21 cellular contexts compared by ENCODE assay signal in the genomic region with DNA sequence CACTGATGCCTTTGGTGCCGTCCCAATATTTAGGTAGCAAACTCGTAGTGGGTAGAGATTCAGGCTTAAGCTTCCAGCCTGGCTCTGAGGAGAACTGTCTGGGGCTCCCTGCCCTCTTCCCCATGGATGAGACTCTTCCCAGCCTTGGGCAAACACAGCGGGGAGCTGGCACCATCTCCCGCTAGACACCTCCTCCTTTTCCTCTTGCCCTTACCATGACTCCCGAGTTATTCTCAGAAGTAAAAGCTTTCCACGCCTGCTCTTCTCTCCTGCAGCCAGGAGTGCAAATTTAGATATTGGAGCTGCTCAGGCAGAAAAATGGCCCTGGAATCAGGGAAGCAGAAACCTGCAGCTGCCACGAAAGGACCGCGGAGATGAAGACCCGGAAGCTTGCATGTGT.
"Had no signal": no experiment of that assay in that cellular context is flagged by ENCODE, and none has a peak within 500 bp of the region (broad histone marks: within the 10 kb centered on the region; RNA-seq: fewer than 3 reads in every experiment).

No MANE protein-coding gene starts in this region.

- H3K4me3 ChIP-seq: heart right ventricle, lower lobe of right lung, tibial nerve had no signal

- H3K4me1 Mint-ChIP-seq: activated CD4-positive, alpha-beta memory T cell treated with anti-CD3 and anti-CD28 coated beads, Interleukin-2, amount 10 ng/mL, durations not matched to agents 7 days and 5 days; activated CD4-positive, alpha-beta T cell treated with anti-CD3 and anti-CD28 coated beads, Interleukin-2, amount 10 ng/mL, durations not matched to agents 24 days and 14 days; activated naive CD8-positive, alpha-beta T cell treated with anti-CD3 and anti-CD28 coated beads, Interleukin-2, amount 50 U/mL, for 24 hours; naive thymus-derived CD4-positive, alpha-beta T cell; neural crest cell; stimulated activated effector memory CD8-positive, alpha-beta T cell treated with anti-CD3 and anti-CD28 coated beads, Interleukin-12 subunit alpha, Interleukin-12 subunit beta, amount 100 ng/mL, for 72 hours; stimulated activated naive CD8-positive, alpha-beta T cell treated with anti-CD3 and anti-CD28 coated beads, Interleukin-15, amount 100 ng/mL, for 72 hours had no signal

- H3K9me3 ChIP-seq: heart right ventricle, lower lobe of right lung, tibial nerve had no signal

- H3K9me3 Mint-ChIP-seq: activated CD4-positive, alpha-beta memory T cell treated with anti-CD3 and anti-CD28 coated beads, Interleukin-2, amount 10 ng/mL, durations not matched to agents 7 days and 5 days; activated naive CD8-positive, alpha-beta T cell treated with anti-CD3 and anti-CD28 coated beads, Interleukin-2, amount 50 U/mL, for 24 hours; neural crest cell; stimulated activated naive CD8-positive, alpha-beta T cell treated with anti-CD3 and anti-CD28 coated beads, Interleukin-15, amount 100 ng/mL, for 72 hours had no signal

- H3K4me1 ChIP-seq: heart right ventricle, lower lobe of right lung, tibial nerve had no signal

- H3K27me3 ChIP-seq: tibial nerve had no signal

- H3K27ac ChIP-seq: heart right ventricle, lower lobe of right lung, tibial nerve, VCaP had no signal

- H3K36me3 ChIP-seq: heart right ventricle, lower lobe of right lung, tibial nerve had no signal

- H3K27ac Mint-ChIP-seq: activated CD4-positive, alpha-beta memory T cell treated with anti-CD3 and anti-CD28 coated beads, Interleukin-2, amount 10 ng/mL, durations not matched to agents 7 days and 5 days; activated CD4-positive, alpha-beta T cell treated with anti-CD3 and anti-CD28 coated beads, Interleukin-2, amount 10 ng/mL, durations not matched to agents 24 days and 14 days; activated naive CD8-positive, alpha-beta T cell treated with anti-CD3 and anti-CD28 coated beads, Interleukin-2, amount 50 U/mL, for 24 hours; activated T-helper 1 cell treated with anti-CD3 and anti-CD28 coated beads, Interleukin-12 subunit alpha, Interleukin-12 subunit beta, Interleukin-2, Interleukin-4 antibody, amounts not matched to agents 30 ng/mL and 10 ng/mL and 1 ng/mL, durations not matched to agents 14 hours and 24 hours and 36 hours; naive thymus-derived CD4-positive, alpha-beta T cell; stimulated activated effector memory CD8-positive, alpha-beta T cell treated with anti-CD3 and anti-CD28 coated beads, Interleukin-12 subunit alpha, Interleukin-12 subunit beta, amount 100 ng/mL, for 72 hours; stimulated activated naive CD8-positive, alpha-beta T cell treated with anti-CD3 and anti-CD28 coated beads, Interleukin-15, amount 100 ng/mL, for 72 hours had no signal

- H3K36me3 Mint-ChIP-seq: naive thymus-derived CD4-positive, alpha-beta T cell; stimulated activated effector memory CD8-positive, alpha-beta T cell treated with anti-CD3 and anti-CD28 coated beads, Interleukin-12 subunit alpha, Interleukin-12 subunit beta, amount 100 ng/mL, for 72 hours had no signal

- ATAC-seq: activated CD4-positive, CD25-positive, alpha-beta regulatory T cell treated with anti-CD3 and anti-CD28 coated beads, Interleukin-2, amount 50 U/mL, for 24 hours; activated naive CD8-positive, alpha-beta T cell treated with anti-CD3 and anti-CD28 coated beads, Interleukin-2, amount 50 U/mL, for 24 hours; heart right ventricle; left colon; lower lobe of right lung; naive thymus-derived CD4-positive, alpha-beta T cell; sciatic nerve; stimulated activated effector memory CD8-positive, alpha-beta T cell treated with anti-CD3 and anti-CD28 coated beads, Interleukin-12 subunit alpha, Interleukin-12 subunit beta, amount 100 ng/mL, for 72 hours; stimulated activated naive CD8-positive, alpha-beta T cell treated with anti-CD3 and anti-CD28 coated beads, Interleukin-15, amount 100 ng/mL, for 72 hours had no signal

- DNase-seq: activated CD4-positive, alpha-beta memory T cell treated with anti-CD3 and anti-CD28 coated beads, Interleukin-2, amount 10 ng/mL, durations not matched to agents 7 days and 5 days; activated CD4-positive, alpha-beta T cell treated with anti-CD3 and anti-CD28 coated beads, Interleukin-2, amount 10 ng/mL, durations not matched to agents 24 days and 14 days; activated gamma-delta T cell; activated naive CD4-positive, alpha-beta T cell treated with anti-CD3 and anti-CD28 coated beads, Interleukin-2, amount 50 U/mL, for 16 hours; activated naive CD8-positive, alpha-beta T cell treated with anti-CD3 and anti-CD28 coated beads, Interleukin-2, amount 50 U/mL, for 24 hours; activated T-cell treated with anti-CD3 and anti-CD28 coated beads for 4 hours; heart right ventricle; left colon; lower lobe of right lung; naive thymus-derived CD4-positive, alpha-beta T cell; occipital lobe; small intestine; stimulated activated CD4-positive, alpha-beta T cell treated with anti-CD3 and anti-CD28 coated beads, Interleukin-2, amount 100 ng/mL, for 24 hours; stimulated activated naive CD8-positive, alpha-beta T cell treated with anti-CD3 and anti-CD28 coated beads, Interleukin-15, amount 100 ng/mL, for 72 hours had no signal

- H3K4me3 Mint-ChIP-seq: activated CD4-positive, alpha-beta memory T cell treated with anti-CD3 and anti-CD28 coated beads, Interleukin-2, amount 10 ng/mL, durations not matched to agents 7 days and 5 days; activated CD4-positive, alpha-beta T cell treated with anti-CD3 and anti-CD28 coated beads, Interleukin-2, amount 10 ng/mL, durations not matched to agents 24 days and 14 days; activated naive CD8-positive, alpha-beta T cell treated with anti-CD3 and anti-CD28 coated beads, Interleukin-2, amount 50 U/mL, for 24 hours; activated T-helper 1 cell treated with anti-CD3 and anti-CD28 coated beads, Interleukin-12 subunit alpha, Interleukin-12 subunit beta, Interleukin-2, Interleukin-4 antibody, amounts not matched to agents 30 ng/mL and 10 ng/mL and 1 ng/mL, durations not matched to agents 14 hours and 24 hours and 36 hours; naive thymus-derived CD4-positive, alpha-beta T cell; neural crest cell; stimulated activated effector memory CD8-positive, alpha-beta T cell treated with anti-CD3 and anti-CD28 coated beads, Interleukin-12 subunit alpha, Interleukin-12 subunit beta, amount 100 ng/mL, for 72 hours; stimulated activated naive CD8-positive, alpha-beta T cell treated with anti-CD3 and anti-CD28 coated beads, Interleukin-15, amount 100 ng/mL, for 72 hours had no signal
